ENCODE assay signal across 8 cellular contexts in genomic region chr3:44729384-44729910, GRCh38. TPM values are rescaled to one million over a fixed set of nuclear protein-coding genes. Genes with fewer than 3 reads are reported as not detected.
A peak's percentile ranks its signal among the peaks of the same experiment; 100 is the strongest.
DNase-seq lines count a peak whose midpoint lies in the region; ATAC-seq and TF ChIP-seq lines count a peak whose summit lies in the region.

ZNF501 (plus strand) TSS chr3:44729635; CDS start chr3:44734422, 4,787 bp downstream.

- intact Hi-C loops in naive thymus-derived CD4-positive, alpha-beta T cell (cut with micrococcal nuclease): loop anchor here (1.0 to 10.0 kb wide), 7 partner anchors 17 to 252 kb away; partner anchors contain the start of genes KIAA1143 (in 2 of the 2), KIF15 (in 2 of the 2), ZNF197 (in 2 of the 2) and EXOSC7 (in 1 of the 2)

- peaks cover 17 to 96% (median 68%) of the 10 kb centered on the region in 11 donors for H3K9me3 Mint-ChIP-seq in naive thymus-derived CD4-positive, alpha-beta T cell

- DNase-seq in NOMO-1 treated with dmso at 0.1 percent for 144 hours (lab: John Stamatoyannopoulos, UW; ENCODE audit: unreplicated experiment) (peak; percentile 24), fibroblast of peridontal ligament (ENCODE audit: extremely low read depth) (peak; percentile 93)
- peak; percentile 66 to 71 for DNase-seq in activated T-helper 1 cell treated with anti-CD3 and anti-CD28 coated beads, Interleukin-2, amount 50 U/mL, for 16 hours (ENCODE audit: low read depth in 1 of 2, low spot score in 1 of 2)
- DNase-seq in naive thymus-derived CD4-positive, alpha-beta T cell: peak; percentile 65 to 83 (median 75)
- peak; percentile 78 to 81 for DNase-seq in stimulated activated CD8-positive, alpha-beta memory T cell treated with anti-CD3 and anti-CD28 coated beads, Interleukin-7, amount 100 ng/mL, for 4 hours (ENCODE audit: low read depth in 2 of 2)

- peak within 1 kb of the TSS; percentile 90 to 99 (median 92) for H3K4me3 Mint-ChIP-seq in naive thymus-derived CD4-positive, alpha-beta T cell

- H3K4me1 Mint-ChIP-seq in naive thymus-derived CD4-positive, alpha-beta T cell: peaks cover 2 to 20% (median 15%) of the 10 kb centered on the region in 7 donors

- H3K27me3 Mint-ChIP-seq in naive thymus-derived CD4-positive, alpha-beta T cell: no peaks in the 10 kb centered on the region

- POLR2A ChIA-PET in naive thymus-derived CD4-positive, alpha-beta T cell (lab: Charles Lee): interaction anchor here (0.9 to 1.4 kb wide), 4 partner anchors 9 to 32 kb away, joined by 3 to 30 read pairs (median 4); partner anchors contain the start of genes KIAA1143 and KIF15

- CTCF ChIA-PET in naive thymus-derived CD4-positive, alpha-beta T cell (lab: Charles Lee): interaction anchor here (0.5 to 0.9 kb wide), 2 partner anchors 104 to 267 kb away, joined by 3 to 4 read pairs; no protein-coding TSS in a partner anchor

- ATAC-seq in GM18868 (IDR thresholded peaks at IDR 0.05; ENCODE audit: unreplicated experiment): peak; percentile 98
- peak; percentile 89 for ATAC-seq in HG03442 (IDR thresholded peaks at IDR 0.05; ENCODE audit: unreplicated experiment)
- ATAC-seq in naive thymus-derived CD4-positive, alpha-beta T cell: peak; percentile 97

- peaks cover 44 to 72% (median 57%) of the 10 kb centered on the region in 5 donors for H3K36me3 Mint-ChIP-seq in naive thymus-derived CD4-positive, alpha-beta T cell

- H3K4me1 ChIP-seq in naive thymus-derived CD4-positive, alpha-beta T cell (ENCODE audit: control insufficient read depth in 2 of 2, insufficient read depth in 2 of 2, low read length in 2 of 2): no peaks in the 10 kb centered on the region

- no peak for TF ChIP-seq CTCF in 22Rv1 (IDR thresholded peaks at IDR 0.05)

- peak within 1 kb of the TSS; percentile 61 to 91 (median 84) for H3K27ac Mint-ChIP-seq in naive thymus-derived CD4-positive, alpha-beta T cell

- H3K27me3 ChIP-seq in naive thymus-derived CD4-positive, alpha-beta T cell (ENCODE audit: control insufficient read depth in 2 of 2, insufficient read depth in 2 of 2, low read length in 2 of 2): no peaks in the 10 kb centered on the region

- peak within 1 kb of the TSS; percentile 54 for H3K27ac ChIP-seq in 22Rv1
- H3K27ac ChIP-seq in naive thymus-derived CD4-positive, alpha-beta T cell (ENCODE audit: low read depth, low read length): peak within 1 kb of the TSS; percentile 45

- H3K36me3 ChIP-seq in naive thymus-derived CD4-positive, alpha-beta T cell (ENCODE audit: control insufficient read depth in 2 of 3, insufficient read depth in 3 of 3, low read length in 3 of 3): peaks cover 4 to 26% (median 7%) of the 10 kb centered on the region in 3 experiments

- H3K9me3 ChIP-seq in naive thymus-derived CD4-positive, alpha-beta T cell (ENCODE audit: control insufficient read depth in 2 of 3, low read length in 3 of 3): peaks cover 0 to 56% (median 24%) of the 10 kb centered on the region in 3 experiments

- peak within 1 kb of the TSS; percentile 75 for H3K4me3 ChIP-seq in naive thymus-derived CD4-positive, alpha-beta T cell (ENCODE audit: low read length)

RNA-seq across cellular contexts. Expression of gene ZNF501, which starts in this region (rescaled TPM):
- total RNA-seq in naive thymus-derived CD4-positive, alpha-beta T cell: 1 to 10 TPM; 1.1 to 5.3 (median 2.6) TPM
- 1 to 10 TPM; 1.6 to 2.2 TPM for polyA plus RNA-seq in naive thymus-derived CD4-positive, alpha-beta T cell

Comparison
In these comparisons a context has a peak if more than half of its experiments do, and no peak if none do; other contexts are left out.
1. Peak in every context shown above with its lines: DNase-seq, ATAC-seq, H3K4me3 ChIP-seq and H3K27ac ChIP-seq.
2. DNase-seq: peak in every context shown above with its lines; median percentile 93 in fibroblast of peridontal ligament; 80 in stimulated activated CD8-positive, alpha-beta memory T cell treated with anti-CD3 and anti-CD28 coated beads, Interleukin-7, amount 100 ng/mL, for 4 hours; 75 in naive thymus-derived CD4-positive, alpha-beta T cell; 68 in activated T-helper 1 cell treated with anti-CD3 and anti-CD28 coated beads, Interleukin-2, amount 50 U/mL, for 16 hours; 24 in NOMO-1 treated with dmso at 0.1 percent for 144 hours.